7 cellular contexts compared by ENCODE assay signal in the genomic region with DNA sequence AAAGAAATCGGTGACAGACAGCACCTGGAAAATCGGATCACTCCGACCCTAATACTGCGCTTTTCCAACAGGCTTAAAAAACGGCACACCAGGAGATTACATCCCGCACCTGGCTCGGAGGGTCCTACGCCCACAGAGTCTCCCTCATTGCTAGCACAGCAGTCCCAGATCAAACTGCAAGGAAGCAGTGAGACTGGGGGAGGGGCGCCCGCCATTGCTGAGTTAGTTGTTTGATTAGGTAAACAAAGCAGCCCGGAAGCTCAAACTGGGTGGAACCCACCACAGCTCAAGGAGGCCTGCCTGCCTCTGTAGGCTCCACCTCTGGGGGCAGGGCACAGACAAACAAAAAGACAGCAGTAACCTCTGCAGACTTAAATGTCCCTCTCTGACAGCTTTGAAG. TPM values are rescaled to one million over a fixed set of nuclear protein-coding genes. Genes with fewer than 3 reads are reported as not detected.
A peak's percentile ranks its signal among the peaks of the same experiment; 100 is the strongest.
DNase-seq lines count a peak whose midpoint lies in the region; TF ChIP-seq lines count a peak whose summit lies in the region.
"Not testable (repeated sequence)": the region's sequence is repeated elsewhere in the genome, so short reads cannot be mapped to it uniquely, and the experiment has no call there.

No MANE protein-coding gene starts in this region.

- POLR2A ChIA-PET in CD4-positive, alpha-beta memory T cell (lab: Charles Lee; ENCODE audit: partially characterized antibody), result interaction anchor here (1.1 kb wide), 1 partner anchor 43 kb away, joined by 3 read pairs; no protein-coding TSS in a partner anchor

- CTCF ChIA-PET in CD4-positive, alpha-beta memory T cell (lab: Charles Lee; ENCODE audit: partially characterized antibody), result not testable (repeated sequence)

- H3K9ac ChIP-seq in HUES6 (ENCODE audit: low read length), result peak overlapping the region; percentile 89
- H3K9ac ChIP-seq in endodermal cell (ENCODE audit: extremely low read depth, low read length, poor library complexity, severe bottlenecking), result not testable (repeated sequence)

- H3K9me3 Mint-ChIP-seq in CD4-positive, alpha-beta memory T cell; activated CD4-positive, alpha-beta T cell treated with anti-CD3 and anti-CD28 coated beads, Interleukin-2, amount 10 ng/mL, durations not matched to agents 24 days and 14 days: not testable (repeated sequence)
- peaks cover 57% of the 10 kb centered on the region for H3K9me3 Mint-ChIP-seq in endodermal cell

- 96 to 100% methylated on average over 3 to 11 of the region's 11 CpGs for WGBS in endodermal cell (ENCODE audit: insufficient coverage in 1 of 2, insufficient read length in 1 of 2), 2 experiments

- not testable (repeated sequence) for H3K4me3 ChIP-seq in CD4-positive, alpha-beta memory T cell (ENCODE audit: low read length in 2 of 2)
- H3K4me3 ChIP-seq in HUES6 (ENCODE audit: low read depth, low read length), result peak overlapping the region; percentile 52; the same call in 1 of the 2 replicates
- H3K4me3 ChIP-seq in endodermal cell (ENCODE audit: low read length), result peak overlapping the region; percentile 49

- not testable (repeated sequence) for H3K27ac ChIP-seq in CD4-positive, alpha-beta memory T cell (ENCODE audit: low read depth, low read length); HUES6 (ENCODE audit: low read depth, low read length); endodermal cell (ENCODE audit: low read depth, low read length)

- not testable (repeated sequence) for H3K27me3 Mint-ChIP-seq in CD4-positive, alpha-beta memory T cell; activated CD4-positive, alpha-beta T cell treated with anti-CD3 and anti-CD28 coated beads, Interleukin-2, amount 10 ng/mL, durations not matched to agents 24 days and 14 days; endodermal cell (ENCODE audit: insufficient read depth)

- H3K36me3 Mint-ChIP-seq in CD4-positive, alpha-beta memory T cell, result peaks cover 31 to 36% of the 10 kb centered on the region in 2 donors
- H3K36me3 Mint-ChIP-seq in activated CD4-positive, alpha-beta T cell treated with anti-CD3 and anti-CD28 coated beads, Interleukin-2, amount 10 ng/mL, durations not matched to agents 24 days and 14 days (ENCODE audit: low read depth), result peaks cover 47% of the 10 kb centered on the region
- H3K36me3 Mint-ChIP-seq in endodermal cell (ENCODE audit: low read depth), result peaks cover 70% of the 10 kb centered on the region

- not testable (repeated sequence) for H3K4me1 ChIP-seq in CD4-positive, alpha-beta memory T cell (ENCODE audit: insufficient read depth, low read length); HUES6 (ENCODE audit: control insufficient read depth, insufficient read depth, low read length); endodermal cell (ENCODE audit: control insufficient read depth, insufficient read depth, low read length)

- DNase-seq in CD4-positive, alpha-beta memory T cell, result peak in 3 of 5 donors; percentile 31 to 48 (median 33)
- DNase-seq in SHP77 (lab: John Stamatoyannopoulos, UW) (peak; percentile 56 to 58), posterior vena cava (ENCODE audit: low spot score) (peak; percentile 29)
- DNase-seq in activated CD4-positive, alpha-beta T cell treated with anti-CD3 and anti-CD28 coated beads, Interleukin-2, amount 10 ng/mL, durations not matched to agents 24 days and 14 days, result peak; percentile 62
- DNase-seq in activated effector memory CD4-positive, alpha-beta T cell treated with Interleukin-2 at 50 U/mL for 16 hours, result peak; percentile 17
- DNase-seq in endodermal cell, result not testable (repeated sequence)

- not testable (repeated sequence) for TF ChIP-seq CTCF in endodermal cell (conservative IDR thresholded peaks at IDR 0.05)

- H3K27me3 ChIP-seq in CD4-positive, alpha-beta memory T cell (ENCODE audit: insufficient read depth, low read length); HUES6 (ENCODE audit: control insufficient read depth, insufficient read depth, low read length); endodermal cell (ENCODE audit: control insufficient read depth, insufficient read depth, low read length, poor library complexity, severe bottlenecking): not testable (repeated sequence)

- peak overlapping the region in 3 of 7 donors; percentile 23 to 84 (median 71) for H3K27ac Mint-ChIP-seq in CD4-positive, alpha-beta memory T cell
- H3K27ac Mint-ChIP-seq in activated CD4-positive, alpha-beta T cell treated with anti-CD3 and anti-CD28 coated beads, Interleukin-2, amount 10 ng/mL, durations not matched to agents 24 days and 14 days; endodermal cell: not testable (repeated sequence)

- H3K9me3 ChIP-seq in CD4-positive, alpha-beta memory T cell (ENCODE audit: control insufficient read depth in 1 of 2, low read length in 2 of 2); HUES6 (ENCODE audit: control insufficient read depth, insufficient read depth, low read depth, low read length): not testable (repeated sequence)
- peaks cover 17% of the 10 kb centered on the region for H3K9me3 ChIP-seq in endodermal cell (ENCODE audit: control insufficient read depth, low read length)

- H3K36me3 ChIP-seq in CD4-positive, alpha-beta memory T cell (ENCODE audit: insufficient read depth, low read length); HUES6 (ENCODE audit: control insufficient read depth, insufficient read depth, low read length): not testable (repeated sequence)
- peaks cover 23% of the 10 kb centered on the region for H3K36me3 ChIP-seq in endodermal cell (ENCODE audit: control insufficient read depth, insufficient read depth, low read length)

- H3K4me3 Mint-ChIP-seq in CD4-positive, alpha-beta memory T cell, result peak overlapping the region in 3 of 8 donors; percentile 21 to 34 (median 33)
- H3K4me3 Mint-ChIP-seq in activated CD4-positive, alpha-beta T cell treated with anti-CD3 and anti-CD28 coated beads, Interleukin-2, amount 10 ng/mL, durations not matched to agents 24 days and 14 days; endodermal cell: not testable (repeated sequence)

- intact Hi-C loops in CD4-positive, alpha-beta memory T cell (cut with micrococcal nuclease); activated CD4-positive, alpha-beta T cell treated with anti-CD3 and anti-CD28 coated beads, Interleukin-2, amount 10 ng/mL, durations not matched to agents 24 days and 14 days (cut with micrococcal nuclease); posterior vena cava (cut with DNase I): not testable (repeated sequence)

- peaks cover 17 to 48% (median 31%) of the 10 kb centered on the region in 4 donors for H3K4me1 Mint-ChIP-seq in CD4-positive, alpha-beta memory T cell
- not testable (repeated sequence) for H3K4me1 Mint-ChIP-seq in activated CD4-positive, alpha-beta T cell treated with anti-CD3 and anti-CD28 coated beads, Interleukin-2, amount 10 ng/mL, durations not matched to agents 24 days and 14 days; endodermal cell

RNA-seq across cellular contexts. Expression of a gene that starts 43.7 kb away (rescaled TPM):
- total RNA-seq in CD4-positive, alpha-beta memory T cell, result 10 to 100 TPM; 38.9 to 41.2 TPM
- 10 to 100 TPM in 1 of 2 donors, 1 to 10 TPM in 1; 7.1 to 20.5 TPM for polyA plus RNA-seq in CD4-positive, alpha-beta memory T cell
- total RNA-seq in activated CD4-positive, alpha-beta T cell treated with anti-CD3 and anti-CD28 coated beads, Interleukin-2, amount 10 ng/mL, durations not matched to agents 24 days and 14 days, result 48.4 and 49.3 TPM in 2 replicates
- 10 to 100 TPM; 24.9 to 27.1 TPM for total RNA-seq in endodermal cell
- polyA plus RNA-seq in endodermal cell (2013, experiment 1 of 2), result 24.7 TPM
- 22.5 TPM for polyA plus RNA-seq in endodermal cell (2013, experiment 2 of 2)
- total RNA-seq in posterior vena cava, result 10 to 100 TPM; 13.7 to 19.3 TPM
